ENCODE assay signal across 1 cellular context in the genomic region with DNA sequence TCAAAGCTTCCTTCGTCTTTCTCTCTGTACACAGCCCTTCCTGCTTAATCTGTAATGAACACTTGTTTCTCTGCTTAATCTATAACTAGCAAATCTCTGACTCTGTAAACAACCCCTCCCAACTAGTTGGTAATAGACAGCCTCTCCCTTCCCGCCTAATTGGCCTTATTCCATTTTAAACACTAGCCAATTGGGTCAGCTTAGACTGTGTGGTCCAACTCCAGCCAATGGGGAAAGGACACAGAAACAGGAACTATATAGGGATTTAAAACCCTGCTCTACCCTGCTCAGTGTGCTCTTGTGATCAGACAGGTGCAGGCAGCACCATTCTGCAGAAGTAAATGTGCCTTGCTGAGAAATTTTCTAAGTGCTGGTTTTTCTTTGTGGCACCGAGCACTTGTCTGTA.
A peak's percentile ranks its signal among the peaks of the same experiment; 100 is the strongest.
TF ChIP-seq lines count a peak whose summit lies in the region.

No MANE protein-coding gene starts in this region.

TF ChIP-seq in HepG2, 621 proteins besides CTCF, POLR2A, EP300 and RAD21 (continued from another document):
- TF ChIP-seq MAF1 (CRISPR knock-in tag; IDR thresholded peaks at IDR 0.05; ENCODE audit: borderline replicate concordance) = no peak
- TF ChIP-seq SP1 (IDR thresholded peaks at IDR 0.05) = no peak
- TF ChIP-seq SP1 (CRISPR knock-in tag; IDR thresholded peaks at IDR 0.05) = no peak
- TF ChIP-seq, protein P1, sequence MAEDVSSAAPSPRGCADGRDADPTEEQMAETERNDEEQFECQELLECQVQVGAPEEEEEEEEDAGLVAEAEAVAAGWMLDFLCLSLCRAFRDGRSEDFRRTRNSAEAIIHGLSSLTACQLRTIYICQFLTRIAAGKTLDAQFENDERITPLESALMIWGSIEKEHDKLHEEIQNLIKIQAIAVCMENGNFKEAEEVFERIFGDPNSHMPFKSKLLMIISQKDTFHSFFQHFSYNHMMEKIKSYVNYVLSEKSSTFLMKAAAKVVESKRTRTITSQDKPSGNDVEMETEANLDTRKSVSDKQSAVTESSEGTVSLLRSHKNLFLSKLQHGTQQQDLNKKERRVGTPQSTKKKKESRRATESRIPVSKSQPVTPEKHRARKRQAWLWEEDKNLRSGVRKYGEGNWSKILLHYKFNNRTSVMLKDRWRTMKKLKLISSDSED (CRISPR knock-in tag; IDR thresholded peaks at IDR 0.05) = no peak
- no peak for TF ChIP-seq SALL2 (CRISPR knock-in tag; IDR thresholded peaks at IDR 0.05)
- no peak for TF ChIP-seq ZKSCAN8 (CRISPR knock-in tag; IDR thresholded peaks at IDR 0.05; ENCODE audit: borderline replicate concordance)
- peak; percentile 99 for TF ChIP-seq ZNF562 (CRISPR knock-in tag; IDR thresholded peaks at IDR 0.05; ENCODE audit: borderline replicate concordance)
- no peak for TF ChIP-seq ZNF317 (CRISPR knock-in tag; IDR thresholded peaks at IDR 0.05)
- 0 out of 2 replicates have a peak, but pooled peaks have one; percentile 36 for TF ChIP-seq CHD4 (IDR thresholded peaks at IDR 0.05; ENCODE audit: borderline replicate concordance, low read length)
- peak; percentile 99 for TF ChIP-seq SETDB1 (CRISPR knock-in tag; IDR thresholded peaks at IDR 0.05; ENCODE audit: borderline replicate concordance)
- no peak for TF ChIP-seq ZSCAN25 (CRISPR knock-in tag; IDR thresholded peaks at IDR 0.05)
- no peak for TF ChIP-seq SP140L (CRISPR knock-in tag; IDR thresholded peaks at IDR 0.05; ENCODE audit: borderline replicate concordance)
- no peak for TF ChIP-seq TMF1 (CRISPR knock-in tag; IDR thresholded peaks at IDR 0.05; ENCODE audit: low read depth)
- no peak for TF ChIP-seq ZNF839 (CRISPR knock-in tag; IDR thresholded peaks at IDR 0.05; ENCODE audit: borderline replicate concordance)
- TF ChIP-seq SOX5 (CRISPR knock-in tag; IDR thresholded peaks at IDR 0.05; ENCODE audit: borderline replicate concordance) = 0 out of 2 replicates have a peak, but pooled peaks have one; percentile 8
- TF ChIP-seq ZNF777 (CRISPR knock-in tag; IDR thresholded peaks at IDR 0.05) = no peak
